Comparison of ENCODE assay signal across 12 cellular contexts in the genomic region with DNA sequence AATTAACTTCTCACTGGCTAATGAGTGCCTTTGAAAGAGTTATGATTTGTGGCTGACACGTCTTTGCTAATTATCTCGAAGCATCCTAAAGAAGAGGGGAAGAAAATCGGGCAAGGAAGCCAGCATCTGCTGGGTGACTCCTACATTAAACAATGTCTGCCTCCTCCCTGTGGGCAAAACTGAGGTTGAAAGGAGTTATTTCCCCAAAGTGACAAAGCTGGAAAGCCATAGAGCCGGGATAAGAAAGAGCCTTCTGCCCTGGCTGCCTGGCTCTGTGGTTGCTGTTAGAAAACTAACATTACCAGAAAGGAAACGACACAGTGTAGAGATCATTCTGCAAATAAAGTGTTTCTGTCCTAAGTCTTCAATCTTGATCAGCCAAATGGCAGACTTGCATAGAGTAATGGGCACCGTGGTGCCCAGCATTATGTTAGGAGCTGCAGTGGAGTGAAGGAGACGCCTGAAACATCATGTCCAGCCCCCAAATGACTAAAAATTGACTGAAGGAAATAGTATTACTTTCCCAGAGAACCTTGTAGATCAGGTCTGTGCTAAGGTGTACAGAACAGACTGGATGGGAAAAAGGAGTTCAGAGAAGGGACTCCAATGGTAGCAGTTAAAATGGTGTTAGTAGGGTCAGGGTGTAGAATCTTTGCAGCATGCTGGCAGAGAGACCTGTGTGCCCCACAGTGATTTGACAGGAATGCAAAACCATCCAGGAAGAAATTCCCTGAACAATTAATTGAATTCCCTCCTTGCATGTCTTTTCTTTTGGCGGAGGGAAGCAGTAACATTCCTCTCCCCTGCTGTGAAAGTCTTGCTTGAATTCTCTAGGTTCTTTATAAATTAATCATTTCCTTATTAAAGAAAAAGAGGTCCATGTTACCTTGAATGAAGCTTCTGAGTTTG. TPM values are rescaled to one million over a fixed set of nuclear protein-coding genes. Genes with fewer than 3 reads are reported as not detected.
DNase-seq lines count a peak whose midpoint lies in the region; ATAC-seq, FAIRE-seq and TF ChIP-seq lines count a peak whose summit lies in the region.
"Had no signal": no experiment of that assay in that cellular context is flagged by ENCODE, and none has a peak within 500 bp of the region (broad histone marks: within the 10 kb centered on the region; RNA-seq: fewer than 3 reads in every experiment).

No MANE protein-coding gene starts in this region.

- ATAC-seq in GM12878 = peak; percentile 76

- TF ChIP-seq RAD21 in GM12878 (IDR thresholded peaks at IDR 0.05; ENCODE audit: insufficient read depth, low read depth, low read length) = no peak

- no peaks in the 10 kb centered on the region for H3K4me1 ChIP-seq in GM12878 (ENCODE audit: control insufficient read depth, insufficient read depth, low read length)

- TF ChIP-seq CTCF in GM12878 (IDR thresholded peaks at IDR 0.05 in 2 of 3, conservative IDR thresholded peaks at IDR 0.05 in 1 of 3; ENCODE audit: control insufficient read depth in 2 of 3, extremely low read depth in 1 of 3, insufficient read depth in 1 of 3, low read depth in 3 of 3, low read length in 3 of 3) = 0 out of 6 replicates have a peak, but pooled peaks of 1 of the 3 experiments have one; percentile 8

- CTCF ChIA-PET in GM12878 (lab: Yijun Ruan, JAX) = interaction anchor here (1.3 kb wide), 3 partner anchors 15 to 59 kb away, joined by 3 to 4 read pairs (median 3); no protein-coding TSS in a partner anchor

- H3K27me3 ChIP-seq in GM12878 (replicated peaks in 1 of 2; ENCODE audit: control insufficient read depth in 2 of 2, insufficient read depth in 2 of 2, low read length in 1 of 2) = no peaks in the 10 kb centered on the region
- H3K27me3 ChIP-seq: hepatocyte, vagina had no signal

- H2AFZ ChIP-seq in GM12878 (ENCODE audit: control insufficient read depth, low read depth, low read length) = no peak overlapping the region
- H2AFZ ChIP-seq: hepatocyte had no signal

- RAD21 ChIA-PET in GM12878 (lab: Charles Lee; ENCODE audit: unreplicated experiment) = interaction anchor here (1.4 kb wide), 1 partner anchor 180 kb away, joined by 4 read pairs; no protein-coding TSS in a partner anchor

- 58% methylated on average over 8 of the region's 8 CpGs for WGBS in GM12878 (ENCODE audit: insufficient coverage, insufficient replicate concordance, low lambda C conversion rate, missing lambda C conversion rate)

- H3K4me3 ChIP-seq in GM12878 = no peak overlapping the region
- H3K4me3 ChIP-seq: hepatocyte, vagina had no signal

- no peaks in the 10 kb centered on the region for H4K20me1 ChIP-seq in GM12878 (ENCODE audit: control insufficient read depth, insufficient read depth)

- H3K36me3 ChIP-seq in GM12878 (ENCODE audit: control insufficient read depth in 2 of 2, insufficient read depth in 2 of 2, low read length in 1 of 2) = no peaks in the 10 kb centered on the region
- H3K36me3 ChIP-seq: vagina had no signal

- TF ChIP-seq EP300 in GM12878 (IDR thresholded peaks at IDR 0.05; ENCODE audit: borderline replicate concordance in 1 of 2, control insufficient read depth in 1 of 2, low read depth in 2 of 2, low read length in 2 of 2) = no peak

- SMC1A ChIA-PET in GM12878 (lab: Charles Lee; ENCODE audit: uncharacterized antibody, unreplicated experiment) = interaction anchor here (0.6 to 4.0 kb wide), 4 partner anchors 42 to 339 kb away, joined by 3 to 20 read pairs (median 4); no protein-coding TSS in a partner anchor

- no peak overlapping the region for H3K9ac ChIP-seq in GM12878 (ENCODE audit: control insufficient read depth, insufficient read depth, low read length)

- no TSS peak for BruUV-seq in GM12878 (replicated peaks; lab: Mats Ljungman, UMichigan)

- POLR2A ChIA-PET in GM12878 (lab: Charles Lee) = no interaction called here

- TF ChIP-seq POLR2A in GM12878 (IDR thresholded peaks at IDR 0.05; ENCODE audit: low read depth, low read length) = no peak

- H3K9me3 ChIP-seq in GM12878 (replicated peaks; ENCODE audit: control insufficient read depth, insufficient read depth, low read length) = peaks cover 13% of the 10 kb centered on the region
- H3K9me3 ChIP-seq: vagina had no signal

- H3K4me2 ChIP-seq in GM12878 (ENCODE audit: control insufficient read depth, insufficient read depth) = no peak overlapping the region
- H3K4me2 ChIP-seq: hepatocyte had no signal

- intact Hi-C loops in GM12878 (cut with micrococcal nuclease; ENCODE audit: unreplicated experiment) = no loop called here

- DNase-seq in Daoy (ENCODE audit: low read depth) (peak; percentile 75), LHCN-M2 (ENCODE audit: low read depth) (peak; percentile 79), GM12878 (ENCODE audit: low read depth, low spot score) (no peak), left kidney (ENCODE audit: low read depth, low spot score) (peak; percentile 56), hippocampal formation (lab: John Stamatoyannopoulos, UW) (no peak), NCI-H2196 treated with DMSO at 0.1 percent for 48 hours (lab: John Stamatoyannopoulos, UW; ENCODE audit: unreplicated experiment) (no peak), activated gamma-delta T cell treated with Interleukin-2 at 50 U/mL for 16 hours (no peak)
- DNase-seq in activated effector memory CD4-positive, alpha-beta T cell treated with Interleukin-2 at 50 U/mL for 16 hours = no peak
- DNase-seq: activated CD4-positive, alpha-beta T cell treated with anti-CD3 and anti-CD28 coated beads, Interleukin-2, amount 10 ng/mL, durations not matched to agents 7 days and 5 days had no signal

- in situ Hi-C loops in GM12878 (cut with MboI) = no loop called here

- no peaks in the 10 kb centered on the region for H3K79me2 ChIP-seq in GM12878 (ENCODE audit: control insufficient read depth, insufficient read depth, low read length)
- H3K79me2 ChIP-seq: hepatocyte had no signal

- FAIRE-seq in GM12878 (lab: Jason Lieb, UNC) = no peak

- H3K27ac ChIP-seq in GM12878 (ENCODE audit: control insufficient read depth, insufficient read depth) = no peak overlapping the region
- H3K27ac ChIP-seq: hepatocyte, vagina had no signal

TF ChIP-seq in GM12878, 131 proteins besides CTCF, POLR2A, EP300 and RAD21:
- TF ChIP-seq PML (IDR thresholded peaks at IDR 0.05; ENCODE audit: low read length) (no peak), MYB (IDR thresholded peaks at IDR 0.05; ENCODE audit: borderline replicate concordance, low read depth, low read length) (no peak), IKZF1 (conservative IDR thresholded peaks at IDR 0.05) (peak; percentile 38; the same call in 1 of the 2 replicates), MTA2 (IDR thresholded peaks at IDR 0.05; ENCODE audit: low read depth) (peak; percentile 83), NR2C1 (IDR thresholded peaks at IDR 0.05) (no peak)
- TF ChIP-seq, protein P1, sequence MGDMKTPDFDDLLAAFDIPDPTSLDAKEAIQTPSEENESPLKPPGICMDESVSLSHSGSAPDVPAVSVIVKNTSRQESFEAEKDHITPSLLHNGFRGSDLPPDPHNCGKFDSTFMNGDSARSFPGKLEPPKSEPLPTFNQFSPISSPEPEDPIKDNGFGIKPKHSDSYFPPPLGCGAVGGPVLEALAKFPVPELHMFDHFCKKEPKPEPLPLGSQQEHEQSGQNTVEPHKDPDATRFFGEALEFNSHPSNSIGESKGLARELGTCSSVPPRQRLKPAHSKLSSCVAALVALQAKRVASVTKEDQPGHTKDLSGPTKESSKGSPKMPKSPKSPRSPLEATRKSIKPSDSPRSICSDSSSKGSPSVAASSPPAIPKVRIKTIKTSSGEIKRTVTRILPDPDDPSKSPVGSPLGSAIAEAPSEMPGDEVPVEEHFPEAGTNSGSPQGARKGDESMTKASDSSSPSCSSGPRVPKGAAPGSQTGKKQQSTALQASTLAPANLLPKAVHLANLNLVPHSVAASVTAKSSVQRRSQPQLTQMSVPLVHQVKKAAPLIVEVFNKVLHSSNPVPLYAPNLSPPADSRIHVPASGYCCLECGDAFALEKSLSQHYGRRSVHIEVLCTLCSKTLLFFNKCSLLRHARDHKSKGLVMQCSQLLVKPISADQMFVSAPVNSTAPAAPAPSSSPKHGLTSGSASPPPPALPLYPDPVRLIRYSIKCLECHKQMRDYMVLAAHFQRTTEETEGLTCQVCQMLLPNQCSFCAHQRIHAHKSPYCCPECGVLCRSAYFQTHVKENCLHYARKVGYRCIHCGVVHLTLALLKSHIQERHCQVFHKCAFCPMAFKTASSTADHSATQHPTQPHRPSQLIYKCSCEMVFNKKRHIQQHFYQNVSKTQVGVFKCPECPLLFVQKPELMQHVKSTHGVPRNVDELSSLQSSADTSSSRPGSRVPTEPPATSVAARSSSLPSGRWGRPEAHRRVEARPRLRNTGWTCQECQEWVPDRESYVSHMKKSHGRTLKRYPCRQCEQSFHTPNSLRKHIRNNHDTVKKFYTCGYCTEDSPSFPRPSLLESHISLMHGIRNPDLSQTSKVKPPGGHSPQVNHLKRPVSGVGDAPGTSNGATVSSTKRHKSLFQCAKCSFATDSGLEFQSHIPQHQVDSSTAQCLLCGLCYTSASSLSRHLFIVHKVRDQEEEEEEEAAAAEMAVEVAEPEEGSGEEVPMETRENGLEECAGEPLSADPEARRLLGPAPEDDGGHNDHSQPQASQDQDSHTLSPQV (IDR thresholded peaks at IDR 0.05) = no peak

RNA-seq across cellular contexts. Expression of a gene that starts 44.4 kb away (rescaled TPM):
- 2.9 and 3.5 TPM in 2 replicates for total RNA-seq in Daoy (2014; rRNA removed; shearing (Covaris generic))
- total RNA-seq in LHCN-M2 (2014; rRNA removed) = 12.1 and 16.8 TPM in 2 replicates
- 26.0 TPM for polyA plus RNA-seq in LHCN-M2 (2012)
- total RNA-seq in GM12878 (2013; cell fraction: nucleolus; rRNA removed) = 28.8 and 29.7 TPM in 2 replicates
- 4.5 and 5.8 TPM in 2 replicates for total RNA-seq in GM12878 (2014; rRNA removed)
- 8.1 and 8.5 TPM in 2 replicates for total RNA-seq in GM12878 (2014; rRNA removed; fragmentation: Illumina TruSeq; extraction: Trizol)
- total RNA-seq in GM12878 (2021) = 4.3 and 5.1 TPM in 2 replicates
- 2.5 TPM for polyA plus RNA-seq in GM12878 (2011; ENCODE audit: low read depth)
- polyA plus RNA-seq in GM12878 (2011; rRNA removed) = 27.4 and 36.5 TPM in 2 replicates
- 14.0 TPM in 2 replicates for polyA plus RNA-seq in GM12878 (2011; cell fraction: cytosol; rRNA removed)
- polyA plus RNA-seq in GM12878 (2011; cell fraction: nucleus; rRNA removed) = 68.7 and 99.5 TPM in 2 replicates
- 2.4 and 3.8 TPM in 2 replicates for polyA plus RNA-seq in GM12878 (2012)
- polyA plus RNA-seq in GM12878 (2014; fragmentation: Illumina TruSeq; extraction: Trizol) = 4.8 and 4.9 TPM in 2 replicates
- polyA plus RNA-seq in GM12878 (2014; fragmentation: Nextera tagmentation; extraction: Ambion mirVana) = 1 to 10 TPM; 1.6 to 1.8 TPM
- 3.4 TPM in 2 replicates for polyA plus RNA-seq in GM12878 (2014; rRNA removed)
- 1 to 10 TPM; 5.1 to 6.0 TPM for polyA plus RNA-seq in GM12878 (2016; fragmentation: Nextera tagmentation; extraction: Ambion mirVana)
- 53.4 and 56.6 TPM in 2 replicates for polyA minus RNA-seq in GM12878 (2011; rRNA and poly(A)+ RNA removed)
- polyA minus RNA-seq in GM12878 (2011; cell fraction: cytosol; rRNA and poly(A)+ RNA removed) = 10.0 and 12.4 TPM in 2 replicates
- polyA minus RNA-seq in GM12878 (2011; cell fraction: nucleus; rRNA and poly(A)+ RNA removed) = 96.9 and 97.0 TPM in 2 replicates
- total RNA-seq: activated CD4-positive, alpha-beta T cell treated with anti-CD3 and anti-CD28 coated beads, Interleukin-2, amount 10 ng/mL, durations not matched to agents 7 days and 5 days; posterior vena cava had no signal

Comparison
In these comparisons a context has a peak if more than half of its experiments do, and no peak if none do; other contexts are left out.
1. DNase-seq: peak in Daoy (single experiment), LHCN-M2 (single experiment) and left kidney (single experiment); none in GM12878 (single experiment), hippocampal formation (0 of 2), NCI-H2196 treated with DMSO at 0.1 percent for 48 hours (single experiment), activated gamma-delta T cell treated with Interleukin-2 at 50 U/mL for 16 hours (single experiment) and activated effector memory CD4-positive, alpha-beta T cell treated with Interleukin-2 at 50 U/mL for 16 hours (single experiment).